ENCODE assay signal across 9 cellular contexts in genomic region chr19:55086730-55087541, GRCh38. TPM values are rescaled to one million over a fixed set of nuclear protein-coding genes. Genes with fewer than 3 reads are reported as not detected.
DNase-seq lines count a peak whose midpoint lies in the region; ATAC-seq and TF ChIP-seq lines count a peak whose summit lies in the region.
"Had no signal": no experiment of that assay in that cellular context is flagged by ENCODE, and none has a peak within 500 bp of the region (broad histone marks: within the 10 kb centered on the region; RNA-seq: fewer than 3 reads in every experiment).

No MANE protein-coding gene starts in this region.

- peak overlapping the region; percentile 62 for H3K4me3 Mint-ChIP-seq in CD8-positive, alpha-beta T cell

- H3K36me3 ChIP-seq in CD8-positive, alpha-beta T cell (ENCODE audit: insufficient read depth, low read length): no peaks in the 10 kb centered on the region
- H3K36me3 ChIP-seq in lung (ENCODE audit: control insufficient read depth in 2 of 2, insufficient read depth in 2 of 2, low read length in 2 of 2): peaks cover 5 to 15% of the 10 kb centered on the region in 2 donors

- DNase-seq in CD8-positive, alpha-beta T cell: peak in 4 of 7 experiments; percentile 38 to 59 (median 42)
- DNase-seq in NCI-H1436 treated with DMSO at 0.1 percent for 48 hours (lab: John Stamatoyannopoulos, UW) (peak; percentile 57), activated T-cell treated with anti-CD3 and anti-CD28 coated beads for 24 hours (ENCODE audit: low read depth) (peak; percentile 42), epithelial cell of esophagus (ENCODE audit: low read depth) (peak; percentile 93), lung (ENCODE audit: low spot score) (peak; percentile 96), HEK293T (ENCODE audit: extremely low spot score) (no peak), NAMALWA (ENCODE audit: low spot score) (no peak)
- DNase-seq in stimulated activated CD4-positive, alpha-beta T cell treated with anti-CD3 and anti-CD28 coated beads, Interleukin-4, amount 100 ng/mL, for 4 hours: peak; percentile 41 to 53

- WGBS in lung, 2 donors: 3 to 4% methylated on average over 74 of the region's 74 CpGs

- ATAC-seq in CD8-positive, alpha-beta T cell: peak; percentile 49
- peak; percentile 88 for ATAC-seq in lung (ENCODE audit: insufficient read depth, low FRiP score)

- no peaks in the 10 kb centered on the region for H3K9me3 ChIP-seq in CD8-positive, alpha-beta T cell (ENCODE audit: low read length)
- no peaks in the 10 kb centered on the region for H3K9me3 ChIP-seq in lung (ENCODE audit: control insufficient read depth in 2 of 2, insufficient read depth in 1 of 2, low read length in 1 of 2)
- H3K9me3 ChIP-seq: HAP-1 had no signal

- peaks cover 25% of the 10 kb centered on the region for H3K4me1 ChIP-seq in CD8-positive, alpha-beta T cell (ENCODE audit: insufficient read depth, low read length)
- peaks cover 0 to 12% of the 10 kb centered on the region in 2 donors for H3K4me1 ChIP-seq in lung (ENCODE audit: control insufficient read depth in 2 of 2, insufficient read depth in 2 of 2, low read length in 2 of 2)
- H3K4me1 ChIP-seq: HAP-1 had no signal

- peaks cover 29% of the 10 kb centered on the region for H3K27me3 ChIP-seq in CD8-positive, alpha-beta T cell (ENCODE audit: insufficient read depth, low read length)
- H3K27me3 ChIP-seq in lung (ENCODE audit: control insufficient read depth, insufficient read depth): no peaks in the 10 kb centered on the region

- H3K27ac ChIP-seq in CD8-positive, alpha-beta T cell (ENCODE audit: low read depth, low read length): no peak overlapping the region
- H3K27ac ChIP-seq in lung (ENCODE audit: low read depth in 1 of 2, low read length in 1 of 2): peak overlapping the region in 1 of 2 donors; percentile 9

- H3K9me3 Mint-ChIP-seq in CD8-positive, alpha-beta T cell: no peaks in the 10 kb centered on the region

- peak overlapping the region; percentile 34 for H3K4me3 ChIP-seq in CD8-positive, alpha-beta T cell (ENCODE audit: low read depth, low read length)
- H3K4me3 ChIP-seq in epithelial cell of esophagus (ENCODE audit: low read length): peak overlapping the region; percentile 38
- no peak overlapping the region for H3K4me3 ChIP-seq in lung
- H3K4me3 ChIP-seq: HAP-1 had no signal

- POLR2A ChIA-PET in CD8-positive, alpha-beta T cell (lab: Charles Lee): interaction anchor here (0.7 kb wide), 1 partner anchor 31 kb away, joined by 4 read pairs; the partner anchor contains the start of gene PPP1R12C
- POLR2A ChIA-PET in HEK293T (lab: Yijun Ruan, JAX): no interaction called here

- no peak for TF ChIP-seq CTCF in CD8-positive, alpha-beta T cell (IDR thresholded peaks at IDR 0.05)
- TF ChIP-seq CTCF in epithelial cell of esophagus (IDR thresholded peaks at IDR 0.05; ENCODE audit: insufficient read depth, low read depth, low read length, missing control alignments): no peak
- no peak for TF ChIP-seq CTCF in lung (IDR thresholded peaks at IDR 0.05; ENCODE audit: control extremely low read depth, extremely low read depth)

- intact Hi-C loops in CD8-positive, alpha-beta T cell (cut with DNase I, micrococcal nuclease): loop anchor here in 1 of 2 experiments (10.0 kb wide), 1 partner anchor 318 kb away; the partner anchor contains the start of gene UBE2S

- H3K27me3 Mint-ChIP-seq in CD8-positive, alpha-beta T cell (ENCODE audit: low read depth): peaks cover 54% of the 10 kb centered on the region

- CTCF ChIA-PET in CD8-positive, alpha-beta T cell (lab: Charles Lee): interaction anchor here (1.0 to 1.8 kb wide), 3 partner anchors 32 to 417 kb away, joined by 3 to 8 read pairs (median 4); no protein-coding TSS in a partner anchor
- CTCF ChIA-PET in HEK293T (lab: Yijun Ruan, JAX): no interaction called here

- H3K27ac Mint-ChIP-seq in CD8-positive, alpha-beta T cell: no peak overlapping the region

- H3K4me1 Mint-ChIP-seq in CD8-positive, alpha-beta T cell (ENCODE audit: low read depth): peaks cover 21% of the 10 kb centered on the region

- H3K36me3 Mint-ChIP-seq in CD8-positive, alpha-beta T cell: peaks cover 18% of the 10 kb centered on the region

TF ChIP-seq in HEK293T, 16 proteins besides CTCF, POLR2A, EP300 and RAD21:
- TF ChIP-seq PKNOX1 (IDR thresholded peaks at IDR 0.05): no peak
- TF ChIP-seq BHLHE40 (IDR thresholded peaks at IDR 0.05; ENCODE audit: borderline replicate concordance): no peak
- no peak for TF ChIP-seq ARNT (IDR thresholded peaks at IDR 0.05)
- TF ChIP-seq SP1 (IDR thresholded peaks at IDR 0.05): no peak
- TF ChIP-seq HDGF (IDR thresholded peaks at IDR 0.05; ENCODE audit: borderline replicate concordance): no peak
- TF ChIP-seq SUZ12 (IDR thresholded peaks at IDR 0.05): no peak
- TF ChIP-seq CTBP1 (IDR thresholded peaks at IDR 0.05; ENCODE audit: borderline replicate concordance): no peak
- no peak for TF ChIP-seq FOXK2 (IDR thresholded peaks at IDR 0.05)
- no peak for TF ChIP-seq ELF4 (IDR thresholded peaks at IDR 0.05)
- no peak for TF ChIP-seq NFRKB (IDR thresholded peaks at IDR 0.05)
- no peak for TF ChIP-seq FOXM1 (IDR thresholded peaks at IDR 0.05; ENCODE audit: borderline replicate concordance)
- no peak for TF ChIP-seq TARDBP (IDR thresholded peaks at IDR 0.05)
- no peak for TF ChIP-seq L3MBTL2 (conservative IDR thresholded peaks at IDR 0.05)
- TF ChIP-seq LEF1 (IDR thresholded peaks at IDR 0.05; ENCODE audit: borderline replicate concordance): no peak

RNA-seq across cellular contexts. Expression of gene EPS8L1, which starts 11.3 kb away (rescaled TPM):
- total RNA-seq in CD8-positive, alpha-beta T cell: 1 to 10 TPM; 4.8 to 6.2 TPM
- total RNA-seq in lung: 10 to 100 TPM; 19.5 to 49.0 TPM
- 10 to 100 TPM; 24.6 to 61.8 TPM for polyA plus RNA-seq in lung

RNA-seq across cellular contexts. Expression of gene RDH13, which starts 24.0 kb away (rescaled TPM):
- 10 to 100 TPM; 12.4 to 13.4 TPM for total RNA-seq in CD8-positive, alpha-beta T cell
- 10 to 100 TPM; 17.5 to 30.5 TPM for total RNA-seq in lung
- polyA plus RNA-seq in lung: 10 to 100 TPM in 1 of 2 donors, 1 to 10 TPM in 1; 9.2 to 19.7 TPM

RNA-seq across cellular contexts. Expression of gene PPP1R12C, which starts 30.5 kb away (rescaled TPM):
- total RNA-seq in CD8-positive, alpha-beta T cell: 10 to 100 TPM; 93.8 to 97.6 TPM
- 100 to 1,000 TPM in 1 of 2 donors, 10 to 100 TPM in 1; 47.4 to 163 TPM for total RNA-seq in lung
- 100 to 1,000 TPM; 108 to 114 TPM for polyA plus RNA-seq in lung

RNA-seq across cellular contexts. Expression of gene GP6, which starts 48.9 kb away (rescaled TPM):
- under 1 TPM; 0.56 to 0.57 TPM for total RNA-seq in CD8-positive, alpha-beta T cell
- total RNA-seq in lung: under 1 TPM; 0.28 to 0.52 TPM
- polyA plus RNA-seq in lung: 1 to 10 TPM in 1 of 2 donors, under 1 TPM in 1; 0.28 to 1.5 TPM

Comparison
In these comparisons a context has a peak if more than half of its experiments do, and no peak if none do; other contexts are left out.
1. DNase-seq: peak in CD8-positive, alpha-beta T cell (4 of 7), NCI-H1436 treated with DMSO at 0.1 percent for 48 hours (single experiment), activated T-cell treated with anti-CD3 and anti-CD28 coated beads for 24 hours (single experiment), epithelial cell of esophagus (single experiment), lung (single experiment) and stimulated activated CD4-positive, alpha-beta T cell treated with anti-CD3 and anti-CD28 coated beads, Interleukin-4, amount 100 ng/mL, for 4 hours (2 of 2); none in HEK293T (single experiment) and NAMALWA (single experiment).